ENCODE assay signal across 18 cellular contexts in genomic region chr1:160358073-160358472, GRCh38. TPM values are rescaled to one million over a fixed set of nuclear protein-coding genes. Genes with fewer than 3 reads are reported as not detected.
"Had no signal": no experiment of that assay in that cellular context is flagged by ENCODE, and none has a peak within 500 bp of the region (broad histone marks: within the 10 kb centered on the region; RNA-seq: fewer than 3 reads in every experiment).

No MANE protein-coding gene starts in this region.

- H3K9me3 Mint-ChIP-seq: activated B cell treated with CpG ODN at 0.5 μM for 24 hours; activated CD8-positive, alpha-beta T cell treated with anti-CD3 and anti-CD28 coated beads for 36 hours; activated T-helper 1 cell treated with anti-CD3 and anti-CD28 coated beads, Interleukin-12 subunit alpha, Interleukin-12 subunit beta, Interleukin-2, Interleukin-4 antibody, amounts not matched to agents 30 ng/mL and 10 ng/mL and 1 ng/mL, durations not matched to agents 14 hours and 24 hours and 36 hours; stimulated activated naive B cell treated with anti-CD40 and anti-IgM and Interleukin-4, amounts not matched to agents 10 μg/mL and 1 μg/mL and 100 μg/mL, for 72 hours had no signal

- ATAC-seq: activated CD8-positive, alpha-beta T cell treated with anti-CD3 and anti-CD28 coated beads for 36 hours; heart left ventricle; lower lobe of right lung; stimulated activated naive B cell treated with anti-CD40 and anti-IgM and Interleukin-4, amounts not matched to agents 10 μg/mL and 1 μg/mL and 100 μg/mL, for 72 hours had no signal

- DNase-seq: activated B cell treated with CpG ODN at 0.5 μM for 24 hours; activated CD4-positive, alpha-beta T cell treated with anti-CD3 and anti-CD28 coated beads for 48 hours; activated CD8-positive, alpha-beta memory T cell treated with anti-CD3 and anti-CD28 coated beads, Interleukin-2, amount 50 U/mL, for 48 hours; activated CD8-positive, alpha-beta T cell treated with anti-CD3 and anti-CD28 coated beads for 36 hours; caudate nucleus; esophagus squamous epithelium; heart left ventricle; left cardiac atrium; lower lobe of right lung; stimulated activated naive B cell treated with anti-CD40 and anti-IgM and Interleukin-4, amounts not matched to agents 10 μg/mL and 1 μg/mL and 100 μg/mL, for 72 hours; tibial artery had no signal

- H3K27ac ChIP-seq: esophagus squamous epithelium, heart left ventricle, lower lobe of right lung, neutrophil, parathyroid adenoma, tibial artery had no signal

- H3K9me3 ChIP-seq: esophagus squamous epithelium, heart left ventricle, lower lobe of right lung, neutrophil, tibial artery had no signal

- H2AFZ ChIP-seq: parathyroid adenoma had no signal

- H3K27me3 Mint-ChIP-seq: activated B cell treated with CpG ODN at 0.5 μM for 24 hours; activated CD8-positive, alpha-beta T cell treated with anti-CD3 and anti-CD28 coated beads for 36 hours; stimulated activated naive B cell treated with anti-CD40 and anti-IgM and Interleukin-4, amounts not matched to agents 10 μg/mL and 1 μg/mL and 100 μg/mL, for 72 hours had no signal

- H3K9ac ChIP-seq: parathyroid adenoma had no signal

- H3K4me1 ChIP-seq: esophagus squamous epithelium, heart left ventricle, lower lobe of right lung, parathyroid adenoma, tibial artery had no signal

- H3K4me3 Mint-ChIP-seq: activated B cell treated with CpG ODN at 0.5 μM for 24 hours; activated CD8-positive, alpha-beta T cell treated with anti-CD3 and anti-CD28 coated beads for 36 hours; activated T-helper 1 cell treated with anti-CD3 and anti-CD28 coated beads, Interleukin-12 subunit alpha, Interleukin-12 subunit beta, Interleukin-2, Interleukin-4 antibody, amounts not matched to agents 30 ng/mL and 10 ng/mL and 1 ng/mL, durations not matched to agents 14 hours and 24 hours and 36 hours; stimulated activated naive B cell treated with anti-CD40 and anti-IgM and Interleukin-4, amounts not matched to agents 10 μg/mL and 1 μg/mL and 100 μg/mL, for 72 hours had no signal

- H3K4me1 Mint-ChIP-seq: activated B cell treated with CpG ODN at 0.5 μM for 24 hours had no signal

- H3K27ac Mint-ChIP-seq: activated B cell treated with CpG ODN at 0.5 μM for 24 hours; activated CD8-positive, alpha-beta T cell treated with anti-CD3 and anti-CD28 coated beads for 36 hours; stimulated activated naive B cell treated with anti-CD40 and anti-IgM and Interleukin-4, amounts not matched to agents 10 μg/mL and 1 μg/mL and 100 μg/mL, for 72 hours had no signal

- H3K4me3 ChIP-seq: esophagus squamous epithelium, heart left ventricle, lower lobe of right lung, tibial artery had no signal

- H3K27me3 ChIP-seq: esophagus squamous epithelium, heart left ventricle, neutrophil, tibial artery had no signal

- FAIRE-seq: colon, TTC549, urothelium cell line had no signal

RNA-seq across cellular contexts. Expression of gene VANGL2, which starts 42.3 kb away (rescaled TPM):
- total RNA-seq: activated T-helper 1 cell treated with anti-CD3 and anti-CD28 coated beads, Interleukin-12 subunit alpha, Interleukin-12 subunit beta, Interleukin-2, Interleukin-4 antibody, amounts not matched to agents 30 ng/mL and 10 ng/mL and 1 ng/mL, durations not matched to agents 14 hours and 24 hours and 36 hours; T-helper 2 cell treated with Interferon-gamma antibody and Interleukin-4, amounts not matched to agents 100 ng/mL and 5 ng/mL, for 36 hours had no signal
